16 cellular contexts compared by ENCODE assay signal in the genomic region with DNA sequence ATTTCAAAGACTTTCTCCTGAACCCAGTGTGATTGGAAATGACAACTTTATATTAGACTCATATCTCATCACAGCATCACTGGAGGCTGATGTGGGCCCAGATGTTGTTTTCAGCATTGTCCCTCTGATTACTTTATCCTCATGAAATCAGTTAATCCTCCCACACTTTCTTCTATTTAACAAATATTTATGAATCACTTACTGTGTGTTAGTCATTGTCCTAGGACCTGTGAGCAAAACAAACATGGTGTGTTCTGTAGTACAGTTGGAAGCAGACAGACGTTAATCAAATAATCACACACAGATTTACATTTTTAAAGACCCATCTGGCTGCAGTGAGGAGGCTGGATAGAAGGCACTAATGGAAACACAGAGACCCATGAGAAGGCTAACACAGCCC.
A peak's percentile ranks its signal among the peaks of the same experiment; 100 is the strongest.
DNase-seq lines count a peak whose midpoint lies in the region; ATAC-seq and TF ChIP-seq lines count a peak whose summit lies in the region.
"Had no signal": no experiment of that assay in that cellular context is flagged by ENCODE, and none has a peak within 500 bp of the region (broad histone marks: within the 10 kb centered on the region; RNA-seq: fewer than 3 reads in every experiment).

No MANE protein-coding gene starts in this region.

- no peaks in the 10 kb centered on the region for H3K27me3 ChIP-seq in RWPE2 (ENCODE audit: insufficient read depth, poor library complexity, severe bottlenecking)
- H3K27me3 ChIP-seq: BLaER1 treated with 17β-estradiol and CSF1 and Interleukin-3, amounts not matched to agents 10 nM and 100 nM had no signal

- no peak overlapping the region for H3K27ac ChIP-seq in RWPE2 (ENCODE audit: poor library complexity, severe bottlenecking)
- H3K27ac ChIP-seq: BLaER1 treated with 17β-estradiol and CSF1 and Interleukin-3, amounts not matched to agents 10 nM and 100 nM had no signal

- no peaks in the 10 kb centered on the region for H3K36me3 ChIP-seq in RWPE2 (ENCODE audit: low read depth)
- H3K36me3 ChIP-seq: BLaER1 treated with 17β-estradiol and CSF1 and Interleukin-3, amounts not matched to agents 10 nM and 100 nM had no signal

- DNase-seq in DMS 273 (lab: John Stamatoyannopoulos, UW; ENCODE audit: unreplicated experiment) (peak; percentile 81), NCI-H524 (lab: John Stamatoyannopoulos, UW) (peak; percentile 12 to 66), RWPE2 (ENCODE audit: low spot score) (no peak), fibroblast of mammary gland (ENCODE audit: low read depth) (peak; percentile 54), CD1c-positive myeloid dendritic cell (ENCODE audit: extremely low spot score) (no peak), activated gamma-delta T cell treated with Interleukin-2 at 50 U/mL for 16 hours (no peak)
- DNase-seq: ACHN; CD4-positive, alpha-beta T cell; DMS53; GF-D8; HCEC 1CT; HFFc6; IMR-90 had no signal

- no peaks in the 10 kb centered on the region for H3K9me3 ChIP-seq in RWPE2 (ENCODE audit: severe bottlenecking)
- H3K9me3 ChIP-seq: BLaER1 treated with 17β-estradiol and CSF1 and Interleukin-3, amounts not matched to agents 10 nM and 100 nM had no signal

- ATAC-seq in RWPE2 (ENCODE audit: low read depth) (peak; percentile 45; the same call in 1 of the 3 replicates), HG03565 (IDR thresholded peaks at IDR 0.05; ENCODE audit: unreplicated experiment) (no peak), HG03095 (IDR thresholded peaks at IDR 0.05; ENCODE audit: unreplicated experiment) (no peak)

- H3K4me3 ChIP-seq in RWPE2 (ENCODE audit: severe bottlenecking) (no peak overlapping the region), fibroblast of mammary gland (ENCODE audit: control insufficient read depth, low read depth, low read length) (no peak overlapping the region)
- H3K4me3 ChIP-seq: BLaER1 treated with 17β-estradiol and CSF1 and Interleukin-3, amounts not matched to agents 10 nM and 100 nM had no signal

- H3K4me1 ChIP-seq in RWPE2 (ENCODE audit: insufficient read depth, poor library complexity, severe bottlenecking), result no peaks in the 10 kb centered on the region
- H3K4me1 ChIP-seq: BLaER1 treated with 17β-estradiol and CSF1 and Interleukin-3, amounts not matched to agents 10 nM and 100 nM had no signal

- TF ChIP-seq CTCF in RWPE2 (IDR thresholded peaks at IDR 0.05; ENCODE audit: poor library complexity, severe bottlenecking) (no peak), fibroblast of mammary gland (conservative IDR thresholded peaks at IDR 0.05; ENCODE audit: control insufficient read depth, insufficient read depth, low read depth, low read length) (no peak)

Comparison
In these comparisons a context has a peak if more than half of its experiments do, and no peak if none do; other contexts are left out.
1. DNase-seq: peak in DMS 273 (single experiment), NCI-H524 (2 of 2) and fibroblast of mammary gland (single experiment); none in RWPE2 (single experiment), CD1c-positive myeloid dendritic cell (single experiment) and activated gamma-delta T cell treated with Interleukin-2 at 50 U/mL for 16 hours (single experiment).